ENCODE assay signal across 5 cellular contexts in genomic region chr1:105470541-105470940, GRCh38.
A peak's percentile ranks its signal among the peaks of the same experiment; 100 is the strongest.
DNase-seq lines count a peak whose midpoint lies in the region; TF ChIP-seq lines count a peak whose summit lies in the region.
"Not testable (repeated sequence)": the region's sequence is repeated elsewhere in the genome, so short reads cannot be mapped to it uniquely, and the experiment has no call there.

No MANE protein-coding gene starts in this region.

- 30 to 35% methylated on average over 7 of the region's 7 CpGs for WGBS in testis, 2 donors

- H3K4me3 ChIP-seq in choroid plexus epithelial cell (ENCODE audit: low read depth, low read length): not testable (repeated sequence)
- H3K4me3 ChIP-seq in testis: peak overlapping the region in 1 of 2 donors; percentile 6

- H3K27me3 ChIP-seq in testis: not testable (repeated sequence)

- not testable (repeated sequence) for H3K9me3 ChIP-seq in testis

- H3K4me1 ChIP-seq in testis: not testable (repeated sequence)

- not testable (repeated sequence) for TF ChIP-seq CTCF in choroid plexus epithelial cell (conservative IDR thresholded peaks at IDR 0.05; ENCODE audit: low read depth, low read length); testis (IDR thresholded peaks at IDR 0.05)

- TF ChIP-seq POLR2A in testis (IDR thresholded peaks at IDR 0.05): not testable (repeated sequence)

- intact Hi-C loops in testis (cut with DNase I; ENCODE audit: low total_unique reads): not testable (repeated sequence)

- DNase-seq in DMS153 (lab: John Stamatoyannopoulos, UW) (peak; percentile 9), SK-MEL-5 (ENCODE audit: low read depth, low spot score) (peak; percentile 32), choroid plexus epithelial cell (ENCODE audit: low read depth) (peak; percentile 5), foreskin melanocyte (peak; percentile 29), testis (peak; percentile 88)

- in situ Hi-C loops in SK-MEL-5 (cut with HindIII; ENCODE audit: low pct_unique_long_range_greater_than_20kb, low sequenced_read_pairs): not testable (repeated sequence)

- peak overlapping the region in 1 of 2 donors; percentile 57 for H3K27ac ChIP-seq in testis

- not testable (repeated sequence) for H3K36me3 ChIP-seq in testis (ENCODE audit: low read depth, missing control alignments)

Comparison
In these comparisons a context has a peak if more than half of its experiments do, and no peak if none do; other contexts are left out.
1. DNase-seq: peak in every context shown above with its lines; median percentile 88 in testis; 32 in SK-MEL-5; 29 in foreskin melanocyte; 9 in DMS153; 5 in choroid plexus epithelial cell.